ENCODE assay signal across 16 cellular contexts in the genomic region with DNA sequence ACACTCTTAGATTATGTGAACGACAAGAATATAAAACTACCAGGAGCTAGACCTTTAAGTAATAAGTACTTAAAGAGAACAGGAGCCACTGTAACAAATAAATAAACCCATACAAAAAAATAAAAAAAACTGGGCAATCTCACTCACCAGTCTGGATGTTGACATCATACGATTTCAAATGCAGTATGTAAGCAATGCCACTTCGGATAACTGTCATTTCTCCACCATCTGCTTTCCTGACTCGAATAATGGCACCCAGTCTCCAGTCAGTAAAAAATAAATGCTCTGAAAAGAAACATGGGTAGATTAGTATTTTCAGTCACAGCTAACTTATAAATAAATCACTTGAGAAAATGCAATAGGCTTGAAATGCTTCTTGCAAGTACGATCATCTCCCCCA.
A peak's percentile ranks its signal among the peaks of the same experiment; 100 is the strongest.
DNase-seq lines count a peak whose midpoint lies in the region; ATAC-seq lines count a peak whose summit lies in the region.
"Had no signal": no experiment of that assay in that cellular context is flagged by ENCODE, and none has a peak within 500 bp of the region (broad histone marks: within the 10 kb centered on the region; RNA-seq: fewer than 3 reads in every experiment).

No MANE protein-coding gene starts in this region.

- DNase-seq in DMS53 (lab: John Stamatoyannopoulos, UW) (peak; percentile 18), DMS53 treated with DMSO at 0.1 percent for 48 hours (lab: John Stamatoyannopoulos, UW; ENCODE audit: unreplicated experiment) (no peak), G401 (ENCODE audit: low spot score) (peak; percentile 84), cerebellar cortex (ENCODE audit: low spot score) (peak; percentile 79), H4 (ENCODE audit: low spot score) (no peak), mucosa of gallbladder (ENCODE audit: low spot score) (no peak)
- DNase-seq: CD4-positive, alpha-beta T cell; CD8-positive, alpha-beta T cell; DMS 273 treated with DMSO at 0.1 percent for 48 hours; DMS153; DMS79; DND-41; EL; GF-D8 had no signal

- no peak for ATAC-seq in GM19463 (IDR thresholded peaks at IDR 0.05; ENCODE audit: unreplicated experiment)
- ATAC-seq: A549; CD8-positive, alpha-beta T cell had no signal

- in situ Hi-C loops in G401 (cut with HindIII; ENCODE audit: low sequenced_read_pairs): no loop called here

Comparison
In these comparisons a context has a peak if more than half of its experiments do, and no peak if none do; other contexts are left out.
1. DNase-seq: peak in DMS53 (single experiment), G401 (single experiment) and cerebellar cortex (single experiment); none in DMS53 treated with DMSO at 0.1 percent for 48 hours (single experiment), H4 (single experiment) and mucosa of gallbladder (single experiment).